ENCODE assay signal across 10 cellular contexts in the genomic region with DNA sequence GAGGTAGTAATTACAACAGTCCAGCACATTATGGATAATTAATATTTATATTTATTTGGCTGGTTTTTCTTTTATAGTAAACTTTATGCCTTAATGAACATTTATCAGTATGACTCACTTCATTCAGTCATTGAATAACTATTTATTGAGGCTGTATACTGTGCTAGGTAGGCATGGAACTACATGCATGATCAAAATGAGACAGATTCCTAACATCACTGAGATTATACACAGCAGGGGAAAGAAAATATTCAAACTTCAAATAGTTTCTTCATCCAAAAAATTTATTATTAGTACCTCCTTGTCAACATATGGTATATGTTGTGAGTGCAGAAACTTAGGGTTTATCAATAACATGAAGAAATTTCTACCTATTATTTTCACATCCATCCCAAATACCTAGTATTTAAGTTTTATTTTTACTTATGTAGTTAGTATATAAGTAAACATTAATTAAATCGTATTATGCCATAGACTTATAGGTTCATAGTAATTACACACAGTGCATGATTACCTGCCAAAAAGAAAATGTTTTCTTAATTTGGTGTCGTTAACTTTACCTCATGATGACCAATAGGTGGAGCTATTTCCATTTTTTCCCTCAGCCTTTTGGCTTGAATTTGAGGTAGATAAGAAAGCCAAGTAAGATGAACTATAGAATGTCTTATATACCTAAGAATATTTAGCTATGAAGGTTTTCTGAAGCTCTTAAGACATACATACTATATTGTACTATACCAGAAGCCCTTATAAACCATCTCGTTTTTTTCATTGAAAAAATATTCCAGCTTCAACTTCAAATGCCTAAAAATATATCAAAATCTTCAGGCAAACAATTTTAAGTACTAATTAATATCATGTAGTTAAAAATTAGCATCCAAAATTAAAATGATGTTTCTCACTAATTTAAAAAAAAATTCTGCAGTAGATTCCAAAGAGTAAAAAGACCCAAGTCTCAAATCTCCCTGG. TPM values are rescaled to one million over a fixed set of nuclear protein-coding genes. Genes with fewer than 3 reads are reported as not detected.
DNase-seq lines count a peak whose midpoint lies in the region; ATAC-seq, FAIRE-seq and TF ChIP-seq lines count a peak whose summit lies in the region.
"Had no signal": no experiment of that assay in that cellular context is flagged by ENCODE, and none has a peak within 500 bp of the region (broad histone marks: within the 10 kb centered on the region; RNA-seq: fewer than 3 reads in every experiment).

No MANE protein-coding gene starts in this region.

- H3K9ac ChIP-seq in OCI-LY3 (ENCODE audit: low read length) (no peak overlapping the region), mesendoderm (ENCODE audit: low read length) (no peak overlapping the region)

- no peak overlapping the region for H3K27ac ChIP-seq in OCI-LY3 (ENCODE audit: low read length)
- no peak overlapping the region for H3K27ac ChIP-seq in mesendoderm (ENCODE audit: low read depth, low read length)
- H3K27ac ChIP-seq: SJSA1 had no signal

- H2BK15ac ChIP-seq in mesendoderm (replicated peaks; ENCODE audit: low read depth) = no peak overlapping the region

- intact Hi-C loops in posterior cingulate gyrus (cut with DNase I) = loop anchor here (1.0 kb wide), 1 partner anchor 229 kb away; no protein-coding TSS in a partner anchor

- H3K36me3 ChIP-seq in OCI-LY3 (replicated peaks; ENCODE audit: low read depth, low read length) (no peaks in the 10 kb centered on the region), mesendoderm (ENCODE audit: control insufficient read depth, insufficient read depth, low read length) (no peaks in the 10 kb centered on the region)
- H3K36me3 ChIP-seq: SJSA1 had no signal

- no peak overlapping the region for H3K18ac ChIP-seq in mesendoderm (ENCODE audit: low read length)

- H3K79me1 ChIP-seq in mesendoderm (ENCODE audit: low read length) = no peaks in the 10 kb centered on the region

- no peak overlapping the region for H4K8ac ChIP-seq in mesendoderm (ENCODE audit: low read depth, low read length)

- no peak overlapping the region for H2AFZ ChIP-seq in OCI-LY3 (ENCODE audit: low read depth, low read length)

- H3K4me2 ChIP-seq in OCI-LY3 (ENCODE audit: low read length) = no peak overlapping the region
- no peak overlapping the region for H3K4me2 ChIP-seq in mesendoderm (ENCODE audit: low read length)

- no peaks in the 10 kb centered on the region for H3K27me3 ChIP-seq in OCI-LY3 (ENCODE audit: low read depth, low read length)
- no peaks in the 10 kb centered on the region for H3K27me3 ChIP-seq in mesendoderm (ENCODE audit: insufficient read depth, low read length, poor library complexity)
- H3K27me3 ChIP-seq: SJSA1 had no signal

- no peak overlapping the region for H3K56ac ChIP-seq in mesendoderm (ENCODE audit: low read length)

- ATAC-seq in GM19455 (IDR thresholded peaks at IDR 0.05; ENCODE audit: unreplicated experiment) (peak; percentile 69), GM21447 (IDR thresholded peaks at IDR 0.05; ENCODE audit: unreplicated experiment) (no peak)

- FAIRE-seq in D721Med (lab: Jason Lieb, UNC) = peak; percentile 95

- H2BK120ac ChIP-seq in mesendoderm (ENCODE audit: low read depth, low read length) = no peak overlapping the region

- no peak overlapping the region for H3K4me3 ChIP-seq in OCI-LY3 (ENCODE audit: low read length)
- H3K4me3 ChIP-seq in mesendoderm (ENCODE audit: low read length) = no peak overlapping the region
- H3K4me3 ChIP-seq: SJSA1 had no signal

- H2AK5ac ChIP-seq in mesendoderm (ENCODE audit: low read length) = no peak overlapping the region

- TF ChIP-seq CTCF in D721Med (IDR thresholded peaks at IDR 0.05; ENCODE audit: insufficient read depth, missing control alignments) (peak; percentile 83), OCI-LY3 (IDR thresholded peaks at IDR 0.05; ENCODE audit: low read depth, low read length) (peak; percentile 88)

- DNase-seq in D721Med (ENCODE audit: insufficient read length, low spot score) = no peak
- DNase-seq in HuH-7.5 (ENCODE audit: low spot score) = peak; percentile 6
- DNase-seq in dermis blood vessel endothelial cell = peak; percentile 84
- peak; percentile 76 for DNase-seq in mesendoderm
- DNase-seq in posterior cingulate gyrus = no peak
- DNase-seq: right cardiac atrium had no signal

- no peaks in the 10 kb centered on the region for H3K79me2 ChIP-seq in OCI-LY3 (ENCODE audit: low read length)
- H3K79me2 ChIP-seq in mesendoderm (ENCODE audit: control insufficient read depth, insufficient read depth, low read length) = no peaks in the 10 kb centered on the region

- H3K4me1 ChIP-seq in OCI-LY3 (ENCODE audit: low read length) = peaks cover 13% of the 10 kb centered on the region
- peaks cover 2% of the 10 kb centered on the region for H3K4me1 ChIP-seq in mesendoderm (ENCODE audit: control insufficient read depth, low read depth, low read length)
- H3K4me1 ChIP-seq: SJSA1 had no signal

- WGBS in mesendoderm (ENCODE audit: extremely low coverage, insufficient coverage, low lambda C conversion rate) = no CpG with 5 or more reads among the region's 3 CpGs

- no peak overlapping the region for H2BK5ac ChIP-seq in mesendoderm (ENCODE audit: low read length)

- H3K4ac ChIP-seq in mesendoderm (ENCODE audit: low read depth, low read length) = no peak overlapping the region

- no peak overlapping the region for H3K23ac ChIP-seq in mesendoderm (ENCODE audit: low read length)

- H3K9me3 ChIP-seq in OCI-LY3 (ENCODE audit: insufficient read depth, low read length) = no peaks in the 10 kb centered on the region
- H3K9me3 ChIP-seq: SJSA1 had no signal

- no peak overlapping the region for H4K5ac ChIP-seq in mesendoderm (ENCODE audit: low read length)

- H4K20me1 ChIP-seq in OCI-LY3 (ENCODE audit: insufficient read depth, low read length) = no peaks in the 10 kb centered on the region

RNA-seq across cellular contexts. Expression of gene TMEM30A, which starts 12.5 kb away (rescaled TPM):
- total RNA-seq in dermis blood vessel endothelial cell = 282 and 305 TPM in 2 replicates
- polyA plus RNA-seq in mesendoderm (2013, experiment 1 of 2) = 28.7 TPM
- 27.8 TPM for polyA plus RNA-seq in mesendoderm (2013, experiment 2 of 2)

RNA-seq across cellular contexts. Expression of gene COX7A2, which starts 53.5 kb away (rescaled TPM):
- 55.8 and 324 TPM in 2 replicates for total RNA-seq in dermis blood vessel endothelial cell
- polyA plus RNA-seq in mesendoderm (2013, experiment 1 of 2) = 938 TPM
- 911 TPM for polyA plus RNA-seq in mesendoderm (2013, experiment 2 of 2)

Comparison
In these comparisons a context has a peak if more than half of its experiments do, and no peak if none do; other contexts are left out.
1. DNase-seq: peak in HuH-7.5 (single experiment), dermis blood vessel endothelial cell (single experiment) and mesendoderm (single experiment); none in D721Med (single experiment) and posterior cingulate gyrus (0 of 10).